ENCODE assay signal across 22 cellular contexts in the genomic region with DNA sequence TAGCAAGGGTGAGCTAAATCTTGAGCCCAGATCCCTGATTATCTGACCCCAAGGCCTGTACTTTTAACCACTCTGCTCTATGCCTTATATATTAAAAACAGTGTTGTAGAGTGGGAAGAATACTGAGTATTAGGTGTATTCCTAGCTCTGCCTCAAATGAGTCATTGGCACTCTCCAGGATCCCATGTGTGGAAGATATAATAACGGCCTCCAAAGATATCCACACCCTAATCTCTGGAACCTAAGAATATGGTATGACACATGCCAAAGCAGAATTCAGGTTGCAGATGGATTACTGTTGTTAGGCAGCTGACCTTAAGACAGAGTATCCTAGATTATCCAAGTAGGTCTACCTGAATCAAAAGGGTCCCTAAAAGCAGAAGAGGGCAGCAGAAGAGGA.
"Had no signal": no experiment of that assay in that cellular context is flagged by ENCODE, and none has a peak within 500 bp of the region (broad histone marks: within the 10 kb centered on the region; RNA-seq: fewer than 3 reads in every experiment).

No MANE protein-coding gene starts in this region.

- H3K36me3 Mint-ChIP-seq: activated naive CD4-positive, alpha-beta T cell treated with anti-CD3 and anti-CD28 coated beads, Interleukin-2, amount 50 U/mL, for 72 hours; mesothelial cell of epicardium; neural progenitor cell had no signal

- H3K36me3 ChIP-seq: gastroesophageal sphincter, heart right ventricle, lower lobe of right lung, neural progenitor cell, ovary, sigmoid colon, stomach, thyroid gland had no signal

- H2AFZ ChIP-seq: neural progenitor cell had no signal

- H3K4me1 Mint-ChIP-seq: central memory CD8-positive, alpha-beta T cell had no signal

- H3K4me3 Mint-ChIP-seq: activated CD8-positive, alpha-beta T cell treated with anti-CD3 and anti-CD28 coated beads, Interleukin-2, amount 10 ng/mL, durations not matched to agents 7 days and 5 days; central memory CD8-positive, alpha-beta T cell; mesothelial cell of epicardium; neural progenitor cell; WTC11 had no signal

- H3K9me3 Mint-ChIP-seq: activated naive CD4-positive, alpha-beta T cell treated with anti-CD3 and anti-CD28 coated beads, Interleukin-2, amount 50 U/mL, for 72 hours; central memory CD8-positive, alpha-beta T cell; mesothelial cell of epicardium had no signal

- DNase-seq: activated CD4-positive, alpha-beta T cell treated with anti-CD3 and anti-CD28 coated beads for 48 hours; activated CD8-positive, alpha-beta memory T cell treated with anti-CD3 and anti-CD28 coated beads, Interleukin-2, amount 50 U/mL, for 4 hours; activated CD8-positive, alpha-beta T cell treated with anti-CD3 and anti-CD28 coated beads, Interleukin-2, amount 10 ng/mL, durations not matched to agents 7 days and 5 days; activated gamma-delta T cell; activated T-cell treated with anti-CD3 and anti-CD28 coated beads, Interleukin-2, amount 50 U/mL, for 48 hours; amniotic stem cell; heart right ventricle; left colon; lower lobe of right lung; ovary; sigmoid colon; stimulated activated CD4-positive, alpha-beta T cell treated with anti-CD3 and anti-CD28 coated beads, Interleukin-1b, Interleukin-23, amount 100 ng/mL, for 48 hours; stomach; T-helper 2 cell; thyroid gland had no signal

- H3K9me3 ChIP-seq: gastroesophageal sphincter, lower lobe of right lung, ovary, sigmoid colon, stomach, thyroid gland had no signal

- ATAC-seq: activated CD8-positive, alpha-beta T cell treated with anti-CD3 and anti-CD28 coated beads, Interleukin-2, amount 10 ng/mL, durations not matched to agents 7 days and 5 days; activated naive CD4-positive, alpha-beta T cell treated with anti-CD3 and anti-CD28 coated beads, Interleukin-2, amount 50 U/mL, for 72 hours; gastroesophageal sphincter; heart right ventricle; left colon; lower lobe of right lung; WTC11 had no signal

- H3K4me1 ChIP-seq: thyroid gland had no signal

- H3K27me3 ChIP-seq: gastroesophageal sphincter, heart right ventricle, neural progenitor cell, ovary, sigmoid colon, stomach, thyroid gland had no signal

- H3K9ac ChIP-seq: neural progenitor cell had no signal

- H3K27ac Mint-ChIP-seq: activated CD8-positive, alpha-beta T cell treated with anti-CD3 and anti-CD28 coated beads, Interleukin-2, amount 10 ng/mL, durations not matched to agents 7 days and 5 days; activated naive CD4-positive, alpha-beta T cell treated with anti-CD3 and anti-CD28 coated beads, Interleukin-2, amount 50 U/mL, for 72 hours; mesothelial cell of epicardium; neural progenitor cell; WTC11 had no signal

- H3K27ac ChIP-seq: coronary artery, gastroesophageal sphincter, heart right ventricle, lower lobe of right lung, neural progenitor cell, ovary, sigmoid colon, stomach, thyroid gland had no signal

- H3K4me3 ChIP-seq: coronary artery, gastroesophageal sphincter, heart right ventricle, lower lobe of right lung, neural progenitor cell, ovary, sigmoid colon, stomach, thyroid gland had no signal

- H3K4me2 ChIP-seq: neural progenitor cell had no signal

- H3K27me3 Mint-ChIP-seq: central memory CD8-positive, alpha-beta T cell had no signal
